9 cellular contexts compared by ENCODE assay signal in the genomic region with DNA sequence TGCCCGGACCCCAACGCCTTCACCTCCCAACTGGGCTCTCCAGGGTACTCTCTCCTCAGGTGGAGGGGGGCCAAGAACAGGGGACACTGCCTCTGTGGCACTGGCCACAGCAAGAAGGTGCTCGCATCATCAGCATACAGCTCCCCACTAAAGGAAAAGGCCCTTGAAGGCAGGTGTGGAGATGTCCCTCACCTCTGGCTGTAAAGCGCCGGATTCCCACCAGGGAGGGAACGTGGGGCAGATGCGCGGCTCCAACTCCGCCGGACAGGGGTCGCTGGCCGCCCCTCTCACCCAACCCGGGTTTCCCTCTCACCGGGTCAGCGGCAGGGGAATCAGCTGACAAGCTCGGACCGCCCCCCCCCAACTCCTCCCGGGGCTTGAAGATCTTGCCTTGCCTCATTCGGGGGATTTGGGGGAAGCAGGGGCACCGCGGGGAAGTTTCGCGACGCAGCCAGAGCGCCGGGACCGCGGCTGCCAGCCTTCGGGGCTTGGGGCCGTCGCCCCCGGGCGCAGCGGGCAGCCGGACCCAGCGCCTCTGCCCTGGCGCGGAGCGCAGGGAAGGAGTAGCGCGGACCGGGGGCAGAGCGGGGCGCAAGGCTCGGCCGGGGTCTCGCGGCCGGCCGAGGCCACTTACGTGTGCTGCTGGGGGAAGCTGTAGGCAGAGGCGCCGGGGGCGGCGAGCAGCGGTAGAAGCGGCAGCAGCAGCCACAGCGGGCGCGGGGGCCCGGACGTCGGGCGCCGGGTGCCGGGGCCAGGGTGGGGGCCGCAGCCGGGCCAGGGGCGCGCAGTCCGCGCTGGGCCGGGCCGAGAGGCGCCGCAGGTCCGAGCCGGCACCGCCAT. TPM values are rescaled to one million over a fixed set of nuclear protein-coding genes. Genes with fewer than 3 reads are reported as not detected.
A peak's percentile ranks its signal among the peaks of the same experiment; 100 is the strongest.
DNase-seq lines count a peak whose midpoint lies in the region; ATAC-seq and TF ChIP-seq lines count a peak whose summit lies in the region.
"Had no signal": no experiment of that assay in that cellular context is flagged by ENCODE, and none has a peak within 500 bp of the region (broad histone marks: within the 10 kb centered on the region; RNA-seq: fewer than 3 reads in every experiment).

No MANE protein-coding gene starts in this region.

- DNase-seq in activated T-cell treated with anti-CD3 and anti-CD28 coated beads, Interleukin-2, amount 50 U/mL, for 1 hour: peak; percentile 31
- no peak for DNase-seq in activated T-cell treated with anti-CD3 and anti-CD28 coated beads for 4 hours
- no peak for DNase-seq in activated naive CD4-positive, alpha-beta T cell treated with anti-CD3 and anti-CD28 coated beads, Interleukin-2, amount 50 U/mL, for 72 hours (ENCODE audit: low spot score in 2 of 2)
- DNase-seq in hepatic stellate cell (ENCODE audit: low spot score): no peak
- DNase-seq in cortex of kidney (lab: John Stamatoyannopoulos, UW): no peak
- DNase-seq: Karpas-422 had no signal

- peaks cover 6 to 9% (median 8%) of the 10 kb centered on the region in 4 donors for H3K4me1 ChIP-seq in liver (ENCODE audit: control insufficient read depth in 4 of 4, insufficient read depth in 4 of 4, low read length in 3 of 4)
- H3K4me1 ChIP-seq in thymus (ENCODE audit: control insufficient read depth, insufficient read depth, low read length): no peaks in the 10 kb centered on the region

- WGBS in liver: 3% methylated on average over 79 of the region's 79 CpGs
- 2% methylated on average over 79 of the region's 79 CpGs for WGBS in thymus

- TF ChIP-seq CTCF in liver (IDR thresholded peaks at IDR 0.05; ENCODE audit: low read depth, low read length, missing input control): no peak

- H3K9me3 ChIP-seq in liver (ENCODE audit: control insufficient read depth in 4 of 4, low read length in 3 of 4): no peaks in the 10 kb centered on the region
- H3K9me3 ChIP-seq in thymus (ENCODE audit: control insufficient read depth): no peaks in the 10 kb centered on the region

- H3K27ac Mint-ChIP-seq in activated naive CD4-positive, alpha-beta T cell treated with anti-CD3 and anti-CD28 coated beads, Interleukin-2, amount 50 U/mL, for 72 hours: no peak overlapping the region

- peak overlapping the region in 2 of 3 donors; percentile 14 to 63 for H3K4me3 ChIP-seq in liver (ENCODE audit: low read depth in 1 of 3, low read length in 3 of 3)
- H3K4me3 ChIP-seq in thymus (ENCODE audit: low read length): peak overlapping the region; percentile 55

- ATAC-seq in activated naive CD4-positive, alpha-beta T cell treated with anti-CD3 and anti-CD28 coated beads, Interleukin-2, amount 50 U/mL, for 72 hours: peak; percentile 33 to 38
- no peak for ATAC-seq in HG03095 (IDR thresholded peaks at IDR 0.05; ENCODE audit: unreplicated experiment)

- TF ChIP-seq RAD21 in liver (IDR thresholded peaks at IDR 0.05): no peak

- no peak overlapping the region for H3K9ac ChIP-seq in liver (ENCODE audit: low read depth in 1 of 2, low read length in 2 of 2)

- H3K36me3 ChIP-seq in liver (ENCODE audit: control insufficient read depth in 4 of 4, insufficient read depth in 3 of 4, low read depth in 1 of 4, low read length in 3 of 4) (no peaks in the 10 kb centered on the region), thymus (ENCODE audit: control insufficient read depth, insufficient read depth) (no peaks in the 10 kb centered on the region)

- H3K36me3 Mint-ChIP-seq in activated naive CD4-positive, alpha-beta T cell treated with anti-CD3 and anti-CD28 coated beads, Interleukin-2, amount 50 U/mL, for 72 hours: no peaks in the 10 kb centered on the region

- H3K27me3 ChIP-seq in liver (ENCODE audit: control insufficient read depth in 4 of 4, insufficient read depth in 4 of 4, low read length in 3 of 4): peaks cover 0 to 8% (median 4%) of the 10 kb centered on the region in 4 donors
- peaks cover 34% of the 10 kb centered on the region for H3K27me3 ChIP-seq in thymus (ENCODE audit: control insufficient read depth, insufficient read depth)

- no peak overlapping the region for H3K27ac ChIP-seq in liver (ENCODE audit: low read depth in 1 of 2, low read length in 2 of 2)
- H3K27ac ChIP-seq in thymus (ENCODE audit: low read depth): no peak overlapping the region

- H3K9me3 Mint-ChIP-seq in activated naive CD4-positive, alpha-beta T cell treated with anti-CD3 and anti-CD28 coated beads, Interleukin-2, amount 50 U/mL, for 72 hours: no peaks in the 10 kb centered on the region

TF ChIP-seq in liver, 16 proteins besides CTCF, POLR2A, EP300 and RAD21:
- TF ChIP-seq TAF1 (conservative IDR thresholded peaks at IDR 0.05): no peak
- no peak for TF ChIP-seq EGR1 (IDR thresholded peaks at IDR 0.05; ENCODE audit: low read depth in 2 of 2)
- no peak for TF ChIP-seq YY1 (IDR thresholded peaks at IDR 0.05)
- no peak for TF ChIP-seq NR2F2 (IDR thresholded peaks at IDR 0.05)
- TF ChIP-seq GABPA (IDR thresholded peaks at IDR 0.05 in 1 of 2, conservative IDR thresholded peaks at IDR 0.05 in 1 of 2): no peak
- TF ChIP-seq SP1 (IDR thresholded peaks at IDR 0.05): no peak
- no peak for TF ChIP-seq RXRA (IDR thresholded peaks at IDR 0.05)
- no peak for TF ChIP-seq FOXA1 (IDR thresholded peaks at IDR 0.05)
- no peak for TF ChIP-seq FOXA2 (IDR thresholded peaks at IDR 0.05)
- TF ChIP-seq JUND (IDR thresholded peaks at IDR 0.05): no peak

RNA-seq across cellular contexts. Expression of a gene that starts 0.6 kb away (rescaled TPM):
- 1 to 10 TPM; 2.4 to 3.0 TPM for total RNA-seq in activated naive CD4-positive, alpha-beta T cell treated with anti-CD3 and anti-CD28 coated beads, Interleukin-2, amount 50 U/mL, for 72 hours
- under 1 TPM; 0.17 to 0.19 TPM for total RNA-seq in liver
- under 1 TPM; 0.10 to 0.14 TPM for polyA plus RNA-seq in liver
- polyA plus RNA-seq in thymus: 1.5 TPM
